1 cellular context compared by ENCODE assay signal in genomic region chr14:71753126-71753830, GRCh38.
TF ChIP-seq lines count a peak whose summit lies in the region.

No MANE protein-coding gene starts in this region.

TF ChIP-seq in GM12878, 131 proteins besides CTCF, POLR2A, EP300 and RAD21 (continued from another document):
- no peak for TF ChIP-seq USF1 (IDR thresholded peaks at IDR 0.05; ENCODE audit: borderline replicate concordance, extremely low read length, insufficient read depth, low read depth, low read length)
- TF ChIP-seq NFXL1 (IDR thresholded peaks at IDR 0.05; ENCODE audit: borderline replicate concordance), result no peak
- TF ChIP-seq DPF2 (IDR thresholded peaks at IDR 0.05), result no peak
- TF ChIP-seq NR2F1 (conservative IDR thresholded peaks at IDR 0.05), result no peak
- no peak for TF ChIP-seq ZNF384 (IDR thresholded peaks at IDR 0.05; ENCODE audit: borderline replicate concordance, low read depth, low read length)
- TF ChIP-seq POLR2AphosphoS2 (IDR thresholded peaks at IDR 0.05; ENCODE audit: low read depth, low read length), result no peak
- 0 out of 4 replicates have a peak, but pooled peaks of 1 of the 2 experiments have one; percentile 42 for TF ChIP-seq BHLHE40 (IDR thresholded peaks at IDR 0.05; ENCODE audit: borderline replicate concordance in 1 of 2, low read depth in 2 of 2, low read length in 1 of 2)
- no peak for TF ChIP-seq ATF3 (IDR thresholded peaks at IDR 0.05; ENCODE audit: borderline replicate concordance, extremely low read depth, low read depth, low read length)
- TF ChIP-seq KDM1A (IDR thresholded peaks at IDR 0.05; ENCODE audit: borderline replicate concordance), result no peak
